ENCODE assay signal across 10 cellular contexts in genomic region chr7:27187702-27188665, GRCh38. TPM values are rescaled to one million over a fixed set of nuclear protein-coding genes. Genes with fewer than 3 reads are reported as not detected.
DNase-seq lines count a peak whose midpoint lies in the region; ATAC-seq and TF ChIP-seq lines count a peak whose summit lies in the region.
"Had no signal": no experiment of that assay in that cellular context is flagged by ENCODE, and none has a peak within 500 bp of the region (broad histone marks: within the 10 kb centered on the region; RNA-seq: fewer than 3 reads in every experiment).

No MANE protein-coding gene starts in this region.

- no peak for TF ChIP-seq CTCF in HFF-Myc (IDR thresholded peaks at IDR 0.05; ENCODE audit: low read depth, low read length, missing control alignments)
- no peak for TF ChIP-seq CTCF in activated CD8-positive, alpha-beta T cell treated with anti-CD3 and anti-CD28 coated beads for 36 hours (IDR thresholded peaks at IDR 0.05)

- H3K4me3 Mint-ChIP-seq in activated CD8-positive, alpha-beta T cell treated with anti-CD3 and anti-CD28 coated beads for 36 hours: peak overlapping the region; percentile 58

- H3K4me3 ChIP-seq in HFF-Myc (replicated peaks; ENCODE audit: low read depth, low read length): peak overlapping the region; percentile 83
- H3K4me3 ChIP-seq in skin epidermis: peak overlapping the region in 5 of 7 experiments; percentile 1 to 15 (median 6)

- no peak overlapping the region for H3K27ac Mint-ChIP-seq in activated CD8-positive, alpha-beta T cell treated with anti-CD3 and anti-CD28 coated beads for 36 hours

- DNase-seq in HFF-Myc (ENCODE audit: extremely low read depth, low read depth) (no peak), islet precursor cell (peak; percentile 73), NOMO-1 treated with dmso at 0.1 percent for 144 hours (lab: John Stamatoyannopoulos, UW; ENCODE audit: unreplicated experiment) (no peak), NCI-H774 (lab: John Stamatoyannopoulos, UW) (no peak), MV-4-11 (lab: John Stamatoyannopoulos, UW) (no peak)
- no peak for DNase-seq in activated CD8-positive, alpha-beta T cell treated with anti-CD3 and anti-CD28 coated beads for 36 hours

- H3K27ac ChIP-seq in skin epidermis: peak overlapping the region in 7 of 21 experiments; percentile 3 to 78 (median 64)

- intact Hi-C loops in activated CD8-positive, alpha-beta T cell treated with anti-CD3 and anti-CD28 coated beads for 36 hours (cut with micrococcal nuclease): no loop called here

- CTCF ChIA-PET in activated CD8-positive, alpha-beta T cell treated with anti-CD3 and anti-CD28 coated beads for 36 hours (lab: Charles Lee): interaction anchor here (0.6 to 3.7 kb wide), 9 partner anchors 7 to 586 kb away, joined by 3 to 28 read pairs (median 4); partner anchors contain the start of genes HOXA10 and HOXA13

- no peak for ATAC-seq in activated CD8-positive, alpha-beta T cell treated with anti-CD3 and anti-CD28 coated beads for 36 hours
- no peak for ATAC-seq in GM21526 (IDR thresholded peaks at IDR 0.05; ENCODE audit: low FRiP score, unreplicated experiment)

- no peaks in the 10 kb centered on the region for H3K9me3 Mint-ChIP-seq in activated CD8-positive, alpha-beta T cell treated with anti-CD3 and anti-CD28 coated beads for 36 hours

- peaks cover 76% of the 10 kb centered on the region for H3K27me3 Mint-ChIP-seq in activated CD8-positive, alpha-beta T cell treated with anti-CD3 and anti-CD28 coated beads for 36 hours

- H3K36me3 Mint-ChIP-seq in activated CD8-positive, alpha-beta T cell treated with anti-CD3 and anti-CD28 coated beads for 36 hours (ENCODE audit: low read depth): no peaks in the 10 kb centered on the region

- POLR2A ChIA-PET in activated CD8-positive, alpha-beta T cell treated with anti-CD3 and anti-CD28 coated beads for 36 hours (lab: Charles Lee): interaction anchor here (0.8 to 1.0 kb wide), 2 partner anchors 15 to 95 kb away, joined by 3 read pairs; no protein-coding TSS in a partner anchor

- peaks cover 39% of the 10 kb centered on the region for H3K4me1 Mint-ChIP-seq in activated CD8-positive, alpha-beta T cell treated with anti-CD3 and anti-CD28 coated beads for 36 hours (ENCODE audit: low read depth)

RNA-seq across cellular contexts. Expression of gene HOXA11, which starts 3.0 kb away (rescaled TPM):
- under 1 TPM; 0.13 to 0.18 TPM for total RNA-seq in activated CD8-positive, alpha-beta T cell treated with anti-CD3 and anti-CD28 coated beads for 36 hours
- total RNA-seq: HT1080; T-helper 1 cell treated with Interleukin-12 subunit alpha and Interleukin-12 subunit beta and Interleukin-4 antibody, amounts not matched to agents 30 ng/mL and 1 ng/mL, for 36 hours had no signal

RNA-seq across cellular contexts. Expression of gene HOXA13, which starts 11.9 kb away (rescaled TPM):
- not detected for total RNA-seq in activated CD8-positive, alpha-beta T cell treated with anti-CD3 and anti-CD28 coated beads for 36 hours
- total RNA-seq: T-helper 1 cell treated with Interleukin-12 subunit alpha and Interleukin-12 subunit beta and Interleukin-4 antibody, amounts not matched to agents 30 ng/mL and 1 ng/mL, for 36 hours had no signal

RNA-seq across cellular contexts. Expression of gene HOXA10, which starts 13.9 kb away (rescaled TPM):
- total RNA-seq in activated CD8-positive, alpha-beta T cell treated with anti-CD3 and anti-CD28 coated beads for 36 hours: not detected
- total RNA-seq: T-helper 1 cell treated with Interleukin-12 subunit alpha and Interleukin-12 subunit beta and Interleukin-4 antibody, amounts not matched to agents 30 ng/mL and 1 ng/mL, for 36 hours had no signal

RNA-seq across cellular contexts. Expression of gene HOXA9, which starts 22.6 kb away (rescaled TPM):
- total RNA-seq in activated CD8-positive, alpha-beta T cell treated with anti-CD3 and anti-CD28 coated beads for 36 hours: not detected
- total RNA-seq: T-helper 1 cell treated with Interleukin-12 subunit alpha and Interleukin-12 subunit beta and Interleukin-4 antibody, amounts not matched to agents 30 ng/mL and 1 ng/mL, for 36 hours had no signal

RNA-seq across cellular contexts. Expression of gene HOXA7, which starts 31.5 kb away (rescaled TPM):
- not detected for total RNA-seq in activated CD8-positive, alpha-beta T cell treated with anti-CD3 and anti-CD28 coated beads for 36 hours
- total RNA-seq: HT1080; T-helper 1 cell treated with Interleukin-12 subunit alpha and Interleukin-12 subunit beta and Interleukin-4 antibody, amounts not matched to agents 30 ng/mL and 1 ng/mL, for 36 hours had no signal
